In genomic region chr10:14560274-14560673, GRCh38 we compare ENCODE assay signal across 8 cellular contexts.
DNase-seq lines count a peak whose midpoint lies in the region; ATAC-seq and TF ChIP-seq lines count a peak whose summit lies in the region.

No MANE protein-coding gene starts in this region.

- H3K4me1 ChIP-seq in DOHH2 (ENCODE audit: control insufficient read depth, low read length) (peaks cover 100% of the 10 kb centered on the region), vagina (peaks cover 37% of the 10 kb centered on the region)

- H3K4me3 Mint-ChIP-seq in stimulated activated naive B cell treated with anti-CD40 and anti-IgM and Interleukin-4, amounts not matched to agents 10 μg/mL and 1 μg/mL and 100 μg/mL, for 72 hours, result peak overlapping the region in 1 of 2 donors; percentile 7

- peak overlapping the region; percentile 35 for H3K4me2 ChIP-seq in DOHH2 (ENCODE audit: low read length)

- no peak overlapping the region for H3K27ac ChIP-seq in DOHH2 (ENCODE audit: low read depth, low read length)
- no peak overlapping the region for H3K27ac ChIP-seq in vagina

- H3K9me3 ChIP-seq in DOHH2 (ENCODE audit: control insufficient read depth, insufficient read depth, low read length), result no peaks in the 10 kb centered on the region
- H3K9me3 ChIP-seq in vagina, result no peaks in the 10 kb centered on the region

- TF ChIP-seq CTCF in DOHH2 (IDR thresholded peaks at IDR 0.05; ENCODE audit: low read depth, low read length, poor library complexity, severe bottlenecking) (no peak), vagina (IDR thresholded peaks at IDR 0.05) (no peak), omental fat pad (IDR thresholded peaks at IDR 0.05) (no peak)

- peaks cover 15 to 20% of the 10 kb centered on the region in 2 donors for H3K36me3 Mint-ChIP-seq in stimulated activated naive B cell treated with anti-CD40 and anti-IgM and Interleukin-4, amounts not matched to agents 10 μg/mL and 1 μg/mL and 100 μg/mL, for 72 hours

- H3K27me3 Mint-ChIP-seq in stimulated activated naive B cell treated with anti-CD40 and anti-IgM and Interleukin-4, amounts not matched to agents 10 μg/mL and 1 μg/mL and 100 μg/mL, for 72 hours, result no peaks in the 10 kb centered on the region

- no peaks in the 10 kb centered on the region for H3K27me3 ChIP-seq in DOHH2 (ENCODE audit: control insufficient read depth, low read length)
- no peaks in the 10 kb centered on the region for H3K27me3 ChIP-seq in vagina

- intact Hi-C loops in vagina (cut with DNase I), result no loop called here

- H3K4me1 Mint-ChIP-seq in stimulated activated naive B cell treated with anti-CD40 and anti-IgM and Interleukin-4, amounts not matched to agents 10 μg/mL and 1 μg/mL and 100 μg/mL, for 72 hours, result peaks cover 65 to 98% of the 10 kb centered on the region in 2 donors

- peak; percentile 93 for DNase-seq in NCI-H460 (ENCODE audit: extremely low read depth, low read depth)
- DNase-seq in activated T-cell treated with anti-CD3 and anti-CD28 coated beads, Interleukin-2, amount 50 U/mL, for 1 hour, result peak; percentile 55
- DNase-seq in iPS-NIHi7 (ENCODE audit: extremely low spot score), result peak; percentile 78
- DNase-seq in stimulated activated naive B cell treated with anti-CD40 and anti-IgM and Interleukin-4, amounts not matched to agents 10 μg/mL and 1 μg/mL and 100 μg/mL, for 72 hours, result no peak
- no peak for DNase-seq in vagina (ENCODE audit: extremely low spot score in 2 of 2)
- DNase-seq in omental fat pad (ENCODE audit: low spot score), result no peak

- H3K79me2 ChIP-seq in DOHH2 (ENCODE audit: control insufficient read depth, low read length), result peaks cover 100% of the 10 kb centered on the region

- H3K9me3 Mint-ChIP-seq in stimulated activated naive B cell treated with anti-CD40 and anti-IgM and Interleukin-4, amounts not matched to agents 10 μg/mL and 1 μg/mL and 100 μg/mL, for 72 hours, result peaks cover 0 to 2% of the 10 kb centered on the region in 2 donors

- no peak for TF ChIP-seq POLR2A in vagina (IDR thresholded peaks at IDR 0.05)

- H4K20me1 ChIP-seq in DOHH2 (ENCODE audit: control insufficient read depth, insufficient read depth, low read depth, low read length), result peaks cover 83% of the 10 kb centered on the region

- no peak overlapping the region for H3K4me3 ChIP-seq in DOHH2 (ENCODE audit: low read length)
- no peak overlapping the region for H3K4me3 ChIP-seq in vagina

- peaks cover 52% of the 10 kb centered on the region for H3F3A ChIP-seq in DOHH2 (ENCODE audit: control insufficient read depth, insufficient read depth)

- H3K36me3 ChIP-seq in DOHH2 (ENCODE audit: control insufficient read depth, low read length), result peaks cover 97% of the 10 kb centered on the region
- H3K36me3 ChIP-seq in vagina, result no peaks in the 10 kb centered on the region

- ATAC-seq in stimulated activated naive B cell treated with anti-CD40 and anti-IgM and Interleukin-4, amounts not matched to agents 10 μg/mL and 1 μg/mL and 100 μg/mL, for 72 hours (replicated peaks), result peak in 1 of 2 donors; percentile 39
- ATAC-seq in GM21515 (IDR thresholded peaks at IDR 0.05; ENCODE audit: unreplicated experiment) (no peak), omental fat pad (ENCODE audit: low FRiP score) (no peak)

- H3K9me2 ChIP-seq in DOHH2 (replicated peaks; ENCODE audit: control insufficient read depth, low read length), result no peaks in the 10 kb centered on the region

- H3K27ac Mint-ChIP-seq in stimulated activated naive B cell treated with anti-CD40 and anti-IgM and Interleukin-4, amounts not matched to agents 10 μg/mL and 1 μg/mL and 100 μg/mL, for 72 hours, result peak overlapping the region; percentile 86

Comparison
In these comparisons a context has a peak if more than half of its experiments do, and no peak if none do; other contexts are left out.
1. DNase-seq: peak in NCI-H460 (single experiment), activated T-cell treated with anti-CD3 and anti-CD28 coated beads, Interleukin-2, amount 50 U/mL, for 1 hour (single experiment) and iPS-NIHi7 (single experiment); none in stimulated activated naive B cell treated with anti-CD40 and anti-IgM and Interleukin-4, amounts not matched to agents 10 μg/mL and 1 μg/mL and 100 μg/mL, for 72 hours (single experiment), vagina (0 of 2) and omental fat pad (single experiment).